Comparison of ENCODE assay signal across 1 cellular context in genomic region chr12:94717656-94718055, GRCh38.
TF ChIP-seq lines count a peak whose summit lies in the region.

No MANE protein-coding gene starts in this region.

TF ChIP-seq in GM23338, 12 proteins besides CTCF, POLR2A, EP300 and RAD21:
- TF ChIP-seq ZNF462 (CRISPR knock-in tag; IDR thresholded peaks at IDR 0.05): no peak
- TF ChIP-seq STAT1 (IDR thresholded peaks at IDR 0.05; ENCODE audit: unreplicated experiment): no peak
- no peak for TF ChIP-seq ZNF114 (CRISPR knock-in tag; IDR thresholded peaks at IDR 0.05)
- TF ChIP-seq REST (IDR thresholded peaks at IDR 0.05; ENCODE audit: unreplicated experiment): no peak
- no peak for TF ChIP-seq CREB1 (CRISPR knock-in tag; IDR thresholded peaks at IDR 0.05; ENCODE audit: low read depth)
- TF ChIP-seq ZNF331 (CRISPR knock-in tag; IDR thresholded peaks at IDR 0.05; ENCODE audit: low read depth): no peak
- TF ChIP-seq EZH2phosphoT487 (IDR thresholded peaks at IDR 0.05; ENCODE audit: unreplicated experiment): no peak
- TF ChIP-seq JUNB (IDR thresholded peaks at IDR 0.05; ENCODE audit: unreplicated experiment): no peak
